Comparison of ENCODE assay signal across 17 cellular contexts in the genomic region with DNA sequence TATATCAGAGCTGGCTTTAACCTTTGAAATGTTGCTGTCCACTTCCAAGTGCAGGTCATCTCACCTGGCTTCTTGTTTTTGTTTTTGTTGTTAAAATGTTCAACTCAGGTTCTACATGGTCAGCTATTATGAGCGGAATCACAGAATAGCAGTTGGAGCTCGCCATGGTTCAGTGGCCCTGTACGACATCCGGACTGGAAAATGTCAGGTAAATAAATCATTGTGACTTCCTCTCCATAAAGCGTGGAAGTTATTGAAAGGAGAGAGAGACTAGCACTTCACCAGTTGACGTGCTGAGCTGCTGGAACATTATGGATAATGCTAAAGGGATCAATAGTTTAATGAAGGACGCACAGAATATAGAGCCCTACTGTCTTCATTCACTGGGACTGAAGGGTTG.
A peak's percentile ranks its signal among the peaks of the same experiment; 100 is the strongest.
DNase-seq lines count a peak whose midpoint lies in the region; ATAC-seq and TF ChIP-seq lines count a peak whose summit lies in the region.
"Had no signal": no experiment of that assay in that cellular context is flagged by ENCODE, and none has a peak within 500 bp of the region (broad histone marks: within the 10 kb centered on the region; RNA-seq: fewer than 3 reads in every experiment).

No MANE protein-coding gene starts in this region.

- POLR2A ChIA-PET in HEK293T (lab: Yijun Ruan, JAX): no interaction called here

- ATAC-seq in GM21717 (IDR thresholded peaks at IDR 0.05; ENCODE audit: unreplicated experiment) (no peak), HG02588 (IDR thresholded peaks at IDR 0.05; ENCODE audit: unreplicated experiment) (no peak)
- ATAC-seq: K562, PC-3, T-cell had no signal

- CTCF ChIA-PET in HEK293T (lab: Yijun Ruan, JAX): no interaction called here

- no peak; the same call in 1 of the 2 replicates for TF ChIP-seq RAD21 in Ishikawa (IDR thresholded peaks at IDR 0.05; ENCODE audit: low read depth)

- peak; percentile 92 for TF ChIP-seq EP300 in Ishikawa (IDR thresholded peaks at IDR 0.05; ENCODE audit: borderline replicate concordance)

- peak; percentile 58 for DNase-seq in COLO668 (lab: John Stamatoyannopoulos, UW; ENCODE audit: unreplicated experiment)
- peak; percentile 64 to 72 for DNase-seq in NCI-H526 (lab: John Stamatoyannopoulos, UW)
- DNase-seq in dermis blood vessel endothelial cell: peak; percentile 5
- DNase-seq in HEK293T (ENCODE audit: extremely low spot score): no peak
- no peak for DNase-seq in dedifferentiated amniotic fluid mesenchymal stem cell (ENCODE audit: extremely low spot score)
- DNase-seq: Calu3; CD4-positive, CD25-positive, alpha-beta regulatory T cell; GF-D8; HCEC 1CT; NCI-H1436; NCI-H2171 treated with DMSO at 0.1 percent for 48 hours; PC-3; T-cell had no signal

TF ChIP-seq in Ishikawa, 13 proteins besides CTCF, POLR2A, EP300 and RAD21:
- TF ChIP-seq, protein P1, sequence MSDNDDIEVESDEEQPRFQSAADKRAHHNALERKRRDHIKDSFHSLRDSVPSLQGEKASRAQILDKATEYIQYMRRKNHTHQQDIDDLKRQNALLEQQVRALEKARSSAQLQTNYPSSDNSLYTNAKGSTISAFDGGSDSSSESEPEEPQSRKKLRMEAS (IDR thresholded peaks at IDR 0.05): peak; percentile 37; the same call in 1 of the 2 replicates
- TF ChIP-seq, protein P2, sequence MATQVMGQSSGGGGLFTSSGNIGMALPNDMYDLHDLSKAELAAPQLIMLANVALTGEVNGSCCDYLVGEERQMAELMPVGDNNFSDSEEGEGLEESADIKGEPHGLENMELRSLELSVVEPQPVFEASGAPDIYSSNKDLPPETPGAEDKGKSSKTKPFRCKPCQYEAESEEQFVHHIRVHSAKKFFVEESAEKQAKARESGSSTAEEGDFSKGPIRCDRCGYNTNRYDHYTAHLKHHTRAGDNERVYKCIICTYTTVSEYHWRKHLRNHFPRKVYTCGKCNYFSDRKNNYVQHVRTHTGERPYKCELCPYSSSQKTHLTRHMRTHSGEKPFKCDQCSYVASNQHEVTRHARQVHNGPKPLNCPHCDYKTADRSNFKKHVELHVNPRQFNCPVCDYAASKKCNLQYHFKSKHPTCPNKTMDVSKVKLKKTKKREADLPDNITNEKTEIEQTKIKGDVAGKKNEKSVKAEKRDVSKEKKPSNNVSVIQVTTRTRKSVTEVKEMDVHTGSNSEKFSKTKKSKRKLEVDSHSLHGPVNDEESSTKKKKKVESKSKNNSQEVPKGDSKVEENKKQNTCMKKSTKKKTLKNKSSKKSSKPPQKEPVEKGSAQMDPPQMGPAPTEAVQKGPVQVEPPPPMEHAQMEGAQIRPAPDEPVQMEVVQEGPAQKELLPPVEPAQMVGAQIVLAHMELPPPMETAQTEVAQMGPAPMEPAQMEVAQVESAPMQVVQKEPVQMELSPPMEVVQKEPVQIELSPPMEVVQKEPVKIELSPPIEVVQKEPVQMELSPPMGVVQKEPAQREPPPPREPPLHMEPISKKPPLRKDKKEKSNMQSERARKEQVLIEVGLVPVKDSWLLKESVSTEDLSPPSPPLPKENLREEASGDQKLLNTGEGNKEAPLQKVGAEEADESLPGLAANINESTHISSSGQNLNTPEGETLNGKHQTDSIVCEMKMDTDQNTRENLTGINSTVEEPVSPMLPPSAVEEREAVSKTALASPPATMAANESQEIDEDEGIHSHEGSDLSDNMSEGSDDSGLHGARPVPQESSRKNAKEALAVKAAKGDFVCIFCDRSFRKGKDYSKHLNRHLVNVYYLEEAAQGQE (IDR thresholded peaks at IDR 0.05; ENCODE audit: low read depth): no peak
- TF ChIP-seq, protein P3, sequence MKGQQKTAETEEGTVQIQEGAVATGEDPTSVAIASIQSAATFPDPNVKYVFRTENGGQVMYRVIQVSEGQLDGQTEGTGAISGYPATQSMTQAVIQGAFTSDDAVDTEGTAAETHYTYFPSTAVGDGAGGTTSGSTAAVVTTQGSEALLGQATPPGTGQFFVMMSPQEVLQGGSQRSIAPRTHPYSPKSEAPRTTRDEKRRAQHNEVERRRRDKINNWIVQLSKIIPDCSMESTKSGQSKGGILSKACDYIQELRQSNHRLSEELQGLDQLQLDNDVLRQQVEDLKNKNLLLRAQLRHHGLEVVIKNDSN (IDR thresholded peaks at IDR 0.05): peak; percentile 35
- TF ChIP-seq TCF12 (IDR thresholded peaks at IDR 0.05; ENCODE audit: low read depth) (peak; percentile 91), NFIC (IDR thresholded peaks at IDR 0.05) (peak; percentile 74), CEBPB (IDR thresholded peaks at IDR 0.05) (0 out of 2 replicates have a peak, but pooled peaks have one; percentile 3), YY1 (IDR thresholded peaks at IDR 0.05; ENCODE audit: low read depth) (no peak), TEAD4 (IDR thresholded peaks at IDR 0.05) (peak; percentile 86), FOXM1 (IDR thresholded peaks at IDR 0.05; ENCODE audit: borderline replicate concordance, low read depth) (peak; percentile 85; the same call in 1 of the 2 replicates)

TF ChIP-seq in HEK293T, 16 proteins besides CTCF, POLR2A, EP300 and RAD21:
- TF ChIP-seq SUZ12 (IDR thresholded peaks at IDR 0.05) (no peak), NFRKB (IDR thresholded peaks at IDR 0.05) (no peak), ARNT (IDR thresholded peaks at IDR 0.05) (no peak), FOXA1 (IDR thresholded peaks at IDR 0.05) (no peak), ZNF384 (IDR thresholded peaks at IDR 0.05) (no peak), LEF1 (IDR thresholded peaks at IDR 0.05; ENCODE audit: borderline replicate concordance) (no peak), SP1 (IDR thresholded peaks at IDR 0.05) (no peak), PKNOX1 (IDR thresholded peaks at IDR 0.05) (no peak), CTBP1 (IDR thresholded peaks at IDR 0.05; ENCODE audit: borderline replicate concordance) (no peak), L3MBTL2 (conservative IDR thresholded peaks at IDR 0.05) (no peak), FOXK2 (IDR thresholded peaks at IDR 0.05) (no peak), HDGF (IDR thresholded peaks at IDR 0.05; ENCODE audit: borderline replicate concordance) (no peak), FOXM1 (IDR thresholded peaks at IDR 0.05; ENCODE audit: borderline replicate concordance) (no peak), ELF4 (IDR thresholded peaks at IDR 0.05) (no peak)

Comparison
In these comparisons a context has a peak if more than half of its experiments do, and no peak if none do; other contexts are left out.
1. DNase-seq: peak in COLO668 (single experiment), NCI-H526 (2 of 2) and dermis blood vessel endothelial cell (single experiment); none in HEK293T (single experiment) and dedifferentiated amniotic fluid mesenchymal stem cell (single experiment).